ENCODE assay signal across 22 cellular contexts in genomic region chr17:62163847-62164246, GRCh38.
A peak's percentile ranks its signal among the peaks of the same experiment; 100 is the strongest.
DNase-seq lines count a peak whose midpoint lies in the region; ATAC-seq and TF ChIP-seq lines count a peak whose summit lies in the region.
"Had no signal": no experiment of that assay in that cellular context is flagged by ENCODE, and none has a peak within 500 bp of the region (broad histone marks: within the 10 kb centered on the region; RNA-seq: fewer than 3 reads in every experiment).

No MANE protein-coding gene starts in this region.

- no peak overlapping the region for H3K4me3 ChIP-seq in SK-N-SH (ENCODE audit: low read depth in 2 of 2, low read length in 1 of 2)
- H3K4me3 ChIP-seq: GM12878, SJSA1 had no signal

- H2AFZ ChIP-seq in SK-N-SH (ENCODE audit: low read depth): no peak overlapping the region

- no peak overlapping the region for H3K9ac ChIP-seq in SK-N-SH

- H3K79me2 ChIP-seq in SK-N-SH (ENCODE audit: insufficient read depth): no peaks in the 10 kb centered on the region

- CTCF ChIA-PET in SK-N-SH (lab: Yijun Ruan, JAX): interaction anchor here (0.9 to 1.1 kb wide), 2 partner anchors 10 to 14 kb away, joined by 3 read pairs; no protein-coding TSS in a partner anchor

- no peak for ATAC-seq in SK-N-SH treated with all-trans-retinoic acid at 6 μM for 48 hours
- ATAC-seq in HG03439 (IDR thresholded peaks at IDR 0.05; ENCODE audit: unreplicated experiment): no peak
- ATAC-seq: CD8-positive, alpha-beta T cell; GM12878; sciatic nerve had no signal

- TF ChIP-seq CTCF in SK-N-SH (IDR thresholded peaks at IDR 0.05): no peak

- no peaks in the 10 kb centered on the region for H3K9me3 ChIP-seq in SK-N-SH
- H3K9me3 ChIP-seq: neutrophil, SJSA1 had no signal

- H3K27me3 ChIP-seq in SK-N-SH (ENCODE audit: insufficient read depth): no peaks in the 10 kb centered on the region
- H3K27me3 ChIP-seq: neutrophil, SJSA1 had no signal

- no peak overlapping the region for H3K27ac ChIP-seq in SK-N-SH (ENCODE audit: low read depth in 2 of 2, low read length in 1 of 2)
- H3K27ac ChIP-seq: neutrophil, SJSA1 had no signal

- H3K4me1 ChIP-seq in SK-N-SH (ENCODE audit: control insufficient read depth in 1 of 2, insufficient read depth in 2 of 2, low read depth in 1 of 2, low read length in 1 of 2): peaks cover 0 to 13% of the 10 kb centered on the region in 2 experiments; a peak in 2 of 4 replicates
- H3K4me1 ChIP-seq: SJSA1 had no signal

- no peak for DNase-seq in SK-N-SH
- DNase-seq in NCI-H69 (lab: John Stamatoyannopoulos, UW): peak; percentile 86
- DNase-seq in islet precursor cell: peak; percentile 71
- DNase-seq in ureter (ENCODE audit: low spot score): peak; percentile 49
- DNase-seq in stimulated activated CD4-positive, alpha-beta T cell treated with anti-CD3 and anti-CD28 coated beads, Interleukin-4, amount 100 ng/mL, for 24 hours: no peak
- DNase-seq in inferior parietal cortex (ENCODE audit: extremely low spot score): no peak
- DNase-seq: activated CD4-positive, alpha-beta T cell treated with anti-CD3 and anti-CD28 coated beads for 48 hours; activated CD8-positive, alpha-beta memory T cell treated with anti-CD3 and anti-CD28 coated beads, Interleukin-2, amount 50 U/mL, for 48 hours; anterior cingulate cortex; CD8-positive, alpha-beta T cell; hippocampal formation; midbrain; MM.1S; NCI-H2107; stimulated activated CD4-positive, alpha-beta T cell treated with anti-CD3 and anti-CD28 coated beads, Interleukin-2, amount 100 ng/mL, for 24 hours; substantia nigra had no signal

- POLR2A ChIA-PET in SK-N-SH (lab: Yijun Ruan, JAX): interaction anchor here (0.6 kb wide), 1 partner anchor 332 kb away, joined by 5 read pairs; no protein-coding TSS in a partner anchor

- WGBS in SK-N-SH (ENCODE audit: low lambda C conversion rate): 85% methylated on average over 3 of the region's 3 CpGs

- H3K4me2 ChIP-seq in SK-N-SH: no peak overlapping the region

- no peaks in the 10 kb centered on the region for H3K36me3 ChIP-seq in SK-N-SH (replicated peaks in 1 of 2; ENCODE audit: control insufficient read depth in 1 of 2, insufficient read depth in 2 of 2, low read length in 1 of 2)
- H3K36me3 ChIP-seq: neutrophil, SJSA1 had no signal

- H3K9me2 ChIP-seq in SK-N-SH: no peaks in the 10 kb centered on the region

- H3F3A ChIP-seq in SK-N-SH (replicated peaks; ENCODE audit: insufficient read depth): no peaks in the 10 kb centered on the region

- no peak for TF ChIP-seq RAD21 in SK-N-SH (IDR thresholded peaks at IDR 0.05; ENCODE audit: low read length)

- no peaks in the 10 kb centered on the region for H4K20me1 ChIP-seq in SK-N-SH (ENCODE audit: insufficient read depth)

- TF ChIP-seq EP300 in SK-N-SH (IDR thresholded peaks at IDR 0.05; ENCODE audit: borderline replicate concordance in 1 of 2, low read depth in 1 of 2, low read length in 1 of 2): 0 out of 4 replicates have a peak, but pooled peaks of 1 of the 2 experiments have one; percentile 46

TF ChIP-seq in SK-N-SH, 30 proteins besides CTCF, POLR2A, EP300 and RAD21:
- TF ChIP-seq GATA2 (CRISPR knock-in tag; IDR thresholded peaks at IDR 0.05) (peak; percentile 64), MXI1 (IDR thresholded peaks at IDR 0.05; ENCODE audit: low read depth, low read length) (peak; percentile 20; the same call in 1 of the 2 replicates), JUND (IDR thresholded peaks at IDR 0.05) (no peak), FOXJ3 (CRISPR knock-in tag; IDR thresholded peaks at IDR 0.05) (no peak), USF1 (IDR thresholded peaks at IDR 0.05; ENCODE audit: borderline replicate concordance, low read depth) (no peak), SIN3A (IDR thresholded peaks at IDR 0.05; ENCODE audit: borderline replicate concordance, low read depth, low read length) (no peak)

TF ChIP-seq in SK-N-SH treated with all-trans-retinoic acid at 6 μM for 48 hours, 23 proteins besides CTCF, POLR2A, EP300 and RAD21:
- TF ChIP-seq ZFP30 (CRISPR knock-in tag; IDR thresholded peaks at IDR 0.05): no peak

Comparison
In these comparisons a context has a peak if more than half of its experiments do, and no peak if none do; other contexts are left out.
1. DNase-seq: peak in NCI-H69 (single experiment), islet precursor cell (single experiment) and ureter (single experiment); none in SK-N-SH (single experiment), stimulated activated CD4-positive, alpha-beta T cell treated with anti-CD3 and anti-CD28 coated beads, Interleukin-4, amount 100 ng/mL, for 24 hours (single experiment) and inferior parietal cortex (single experiment).